ENCODE assay signal across 16 cellular contexts in genomic region chr1:50343323-50343722, GRCh38.
DNase-seq lines count a peak whose midpoint lies in the region; ATAC-seq and TF ChIP-seq lines count a peak whose summit lies in the region.
"Had no signal": no experiment of that assay in that cellular context is flagged by ENCODE, and none has a peak within 500 bp of the region (broad histone marks: within the 10 kb centered on the region; RNA-seq: fewer than 3 reads in every experiment).

No MANE protein-coding gene starts in this region.

- H3K27me3 ChIP-seq in right atrium auricular region, result no peaks in the 10 kb centered on the region

- H3K4me3 ChIP-seq in right atrium auricular region, result no peak overlapping the region
- H3K4me3 ChIP-seq: A549, SJSA1 had no signal

- no peaks in the 10 kb centered on the region for H3K36me3 ChIP-seq in right atrium auricular region
- H3K36me3 ChIP-seq: SJSA1 had no signal

- no peak overlapping the region for H3K27ac ChIP-seq in right atrium auricular region
- H3K27ac ChIP-seq: A549, C4-2B, HL-60, SJSA1 had no signal

- DNase-seq in right atrium auricular region (ENCODE audit: low spot score) (peak; percentile 23), left ventricle myocardium superior (no peak), NCI-H2081 (lab: John Stamatoyannopoulos, UW) (peak; percentile 98 to 100), NCI-H748 treated with DMSO at 0.1 percent for 48 hours (lab: John Stamatoyannopoulos, UW) (peak; percentile 92), HPDE6-E6E7 (ENCODE audit: extremely low spot score) (no peak), DMS53 (lab: John Stamatoyannopoulos, UW) (no peak)
- no peak for DNase-seq in activated effector memory CD4-positive, alpha-beta T cell treated with Interleukin-2 at 50 U/mL for 16 hours
- DNase-seq: DMS 273 treated with DMSO at 0.1 percent for 48 hours, H7, NCI-H1436 treated with DMSO at 0.1 percent for 48 hours, NCI-H524 had no signal

- no peak for ATAC-seq in left ventricle myocardium superior
- ATAC-seq in activated CD4-positive, CD25-positive, alpha-beta regulatory T cell treated with anti-CD3 and anti-CD28 coated beads, Interleukin-2, amount 50 U/mL, for 24 hours, result no peak
- ATAC-seq: A549 had no signal

- H3K4me1 ChIP-seq in right atrium auricular region, result no peaks in the 10 kb centered on the region
- H3K4me1 ChIP-seq: A549, SJSA1 had no signal

- intact Hi-C loops in left ventricle myocardium superior (cut with micrococcal nuclease), result no loop called here

- peaks cover 0 to 7% of the 10 kb centered on the region in 2 donors for H3K9me3 ChIP-seq in right atrium auricular region
- H3K9me3 ChIP-seq: A549, SJSA1 had no signal

- no peak for TF ChIP-seq CTCF in right atrium auricular region (IDR thresholded peaks at IDR 0.05)

Comparison
In these comparisons a context has a peak if more than half of its experiments do, and no peak if none do; other contexts are left out.
1. DNase-seq: peak in right atrium auricular region (single experiment), NCI-H2081 (2 of 2) and NCI-H748 treated with DMSO at 0.1 percent for 48 hours (single experiment); none in left ventricle myocardium superior (single experiment), HPDE6-E6E7 (single experiment), DMS53 (single experiment) and activated effector memory CD4-positive, alpha-beta T cell treated with Interleukin-2 at 50 U/mL for 16 hours (single experiment).